1 cellular context compared by ENCODE assay signal in genomic region chr3:157512534-157512933, GRCh38.
TF ChIP-seq lines count a peak whose summit lies in the region.

No MANE protein-coding gene starts in this region.

TF ChIP-seq in K562, 482 proteins besides CTCF, POLR2A, EP300 and RAD21 (continued from another document):
- TF ChIP-seq DACH1 (IDR thresholded peaks at IDR 0.05; ENCODE audit: partially characterized antibody): peak; percentile 67
